Comparison of ENCODE assay signal across 26 cellular contexts in genomic region chr7:140915948-140916555, GRCh38. TPM values are rescaled to one million over a fixed set of nuclear protein-coding genes. Genes with fewer than 3 reads are reported as not detected.
DNase-seq lines count a peak whose midpoint lies in the region; ATAC-seq and TF ChIP-seq lines count a peak whose summit lies in the region.
"Had no signal": no experiment of that assay in that cellular context is flagged by ENCODE, and none has a peak within 500 bp of the region (broad histone marks: within the 10 kb centered on the region; RNA-seq: fewer than 3 reads in every experiment).

No MANE protein-coding gene starts in this region.

- no peaks in the 10 kb centered on the region for H3K27me3 ChIP-seq in CD4-positive, alpha-beta T cell (ENCODE audit: control insufficient read depth, insufficient read depth, low read length)
- no peaks in the 10 kb centered on the region for H3K27me3 ChIP-seq in aorta (ENCODE audit: control insufficient read depth in 1 of 2, insufficient read depth in 2 of 2, low read length in 1 of 2)
- H3K27me3 ChIP-seq: BLaER1 treated with 17β-estradiol and CSF1 and Interleukin-3, amounts not matched to agents 10 nM and 100 nM; SJSA1 had no signal

- ATAC-seq in CD4-positive, alpha-beta T cell (ENCODE audit: poor library complexity), result no peak
- ATAC-seq in activated T-helper 17 cell treated with anti-CD3 and anti-CD28 coated beads, Interleukin-2, amount 50 U/mL, for 72 hours (replicated peaks), result peak; percentile 26
- ATAC-seq in naive B cell (ENCODE audit: low read depth in 2 of 2) (peak; percentile 68 to 76), aorta (ENCODE audit: low FRiP score) (no peak)
- ATAC-seq: CD8-positive, alpha-beta T cell; GM12878; HCT116 had no signal

- POLR2A ChIA-PET in CD4-positive, alpha-beta T cell (lab: Charles Lee), result no interaction called here

- H3K36me3 ChIP-seq in aorta (ENCODE audit: control insufficient read depth in 1 of 2, insufficient read depth in 2 of 2, low read length in 1 of 2), result no peaks in the 10 kb centered on the region
- H3K36me3 ChIP-seq: SJSA1 had no signal

- H3K4me3 ChIP-seq in aorta (ENCODE audit: low read length in 2 of 2), result no peak overlapping the region
- H3K4me3 ChIP-seq: BLaER1 treated with 17β-estradiol and CSF1 and Interleukin-3, amounts not matched to agents 10 nM and 100 nM; GM12878; SJSA1 had no signal

- H3K9me3 ChIP-seq in CD4-positive, alpha-beta T cell (ENCODE audit: control insufficient read depth, low read length), result no peaks in the 10 kb centered on the region
- H3K9me3 ChIP-seq in aorta (ENCODE audit: control insufficient read depth, low read length), result no peaks in the 10 kb centered on the region
- H3K9me3 ChIP-seq: Caco-2, SJSA1 had no signal

- 96 to 99% methylated on average over 3 of the region's 3 CpGs for WGBS in aorta, 2 donors

- H3K4me1 Mint-ChIP-seq in activated T-cell treated with anti-CD3 and anti-CD28 coated beads, Interleukin-2, amount 50 U/mL, for 24 hours (ENCODE audit: low read depth), result peaks cover 77% of the 10 kb centered on the region
- peaks cover 80% of the 10 kb centered on the region for H3K4me1 Mint-ChIP-seq in CD4-positive, alpha-beta T cell (ENCODE audit: low read depth)
- peaks cover 35% of the 10 kb centered on the region for H3K4me1 Mint-ChIP-seq in activated T-helper 17 cell treated with anti-CD3 and anti-CD28 coated beads, Interleukin-2, amount 50 U/mL, for 72 hours
- peaks cover 54 to 80% (median 69%) of the 10 kb centered on the region in 3 donors for H3K4me1 Mint-ChIP-seq in naive B cell

- CTCF ChIA-PET in CD4-positive, alpha-beta T cell (lab: Charles Lee), result no interaction called here

- no peak overlapping the region for H3K27ac ChIP-seq in CD4-positive, alpha-beta T cell (ENCODE audit: low read depth, low read length)
- H3K27ac ChIP-seq in aorta (ENCODE audit: low read depth in 1 of 2, low read length in 2 of 2), result no peak overlapping the region
- H3K27ac ChIP-seq: BLaER1 treated with 17β-estradiol and CSF1 and Interleukin-3, amounts not matched to agents 10 nM and 100 nM; KMS-11; SJSA1 had no signal

- peak overlapping the region; percentile 35 for H3K27ac Mint-ChIP-seq in activated T-cell treated with anti-CD3 and anti-CD28 coated beads, Interleukin-2, amount 50 U/mL, for 24 hours
- H3K27ac Mint-ChIP-seq in CD4-positive, alpha-beta T cell, result no peak overlapping the region
- no peak overlapping the region for H3K27ac Mint-ChIP-seq in activated T-helper 17 cell treated with anti-CD3 and anti-CD28 coated beads, Interleukin-2, amount 50 U/mL, for 72 hours
- H3K27ac Mint-ChIP-seq in naive B cell, result peak overlapping the region; percentile 31 to 92 (median 74)
- H3K27ac Mint-ChIP-seq: CD8-positive, alpha-beta T cell had no signal

- TF ChIP-seq CTCF in CD4-positive, alpha-beta T cell (IDR thresholded peaks at IDR 0.05), result no peak

- H3K4me3 Mint-ChIP-seq in activated T-cell treated with anti-CD3 and anti-CD28 coated beads, Interleukin-2, amount 50 U/mL, for 24 hours, result no peak overlapping the region
- H3K4me3 Mint-ChIP-seq in CD4-positive, alpha-beta T cell, result peak overlapping the region; percentile 3
- no peak overlapping the region for H3K4me3 Mint-ChIP-seq in activated T-helper 17 cell treated with anti-CD3 and anti-CD28 coated beads, Interleukin-2, amount 50 U/mL, for 72 hours
- peak overlapping the region in 6 of 8 donors; percentile 9 to 65 (median 32) for H3K4me3 Mint-ChIP-seq in naive B cell
- H3K4me3 Mint-ChIP-seq: CD8-positive, alpha-beta T cell had no signal

- DNase-seq in activated T-cell treated with anti-CD3 and anti-CD28 coated beads, Interleukin-2, amount 50 U/mL, for 24 hours, result no peak
- DNase-seq in activated T-cell treated with anti-CD3 and anti-CD28 coated beads, Interleukin-2, amount 50 U/mL, for 1 hour, result no peak
- DNase-seq in CD4-positive, alpha-beta T cell, result no peak
- DNase-seq in naive B cell, result peak; percentile 14
- no peak for DNase-seq in aorta
- no peak for DNase-seq in LoVo (ENCODE audit: low spot score)
- DNase-seq in HuH-7.5 (ENCODE audit: low spot score), result no peak
- DNase-seq: Caco-2; CD8-positive, alpha-beta T cell; EL; GDM1; NCI-H1048; NCI-H1417; NCI-H1694 treated with DMSO at 0.1 percent for 48 hours; NCI-H2081; NCI-H2227 treated with DMSO at 0.1 percent for 48 hours; NCI-H526 treated with DMSO at 0.1 percent for 48 hours; Right ventricle myocardium superior; RPMI8226 had no signal

- peaks cover 13% of the 10 kb centered on the region for H3K36me3 Mint-ChIP-seq in activated T-cell treated with anti-CD3 and anti-CD28 coated beads, Interleukin-2, amount 50 U/mL, for 24 hours (ENCODE audit: low read depth)
- H3K36me3 Mint-ChIP-seq in CD4-positive, alpha-beta T cell (ENCODE audit: low read depth), result peaks cover 3% of the 10 kb centered on the region
- no peaks in the 10 kb centered on the region for H3K36me3 Mint-ChIP-seq in activated T-helper 17 cell treated with anti-CD3 and anti-CD28 coated beads, Interleukin-2, amount 50 U/mL, for 72 hours (ENCODE audit: low read depth)
- H3K36me3 Mint-ChIP-seq in naive B cell, result no peaks in the 10 kb centered on the region

- intact Hi-C loops in CD4-positive, alpha-beta T cell (cut with DNase I, micrococcal nuclease), result no loop called here
- intact Hi-C loops in aorta (cut with DNase I), result no loop called here

- H3K27me3 Mint-ChIP-seq in activated T-cell treated with anti-CD3 and anti-CD28 coated beads, Interleukin-2, amount 50 U/mL, for 24 hours, result no peaks in the 10 kb centered on the region
- no peaks in the 10 kb centered on the region for H3K27me3 Mint-ChIP-seq in CD4-positive, alpha-beta T cell
- no peaks in the 10 kb centered on the region for H3K27me3 Mint-ChIP-seq in activated T-helper 17 cell treated with anti-CD3 and anti-CD28 coated beads, Interleukin-2, amount 50 U/mL, for 72 hours
- H3K27me3 Mint-ChIP-seq in naive B cell, result no peaks in the 10 kb centered on the region
- H3K27me3 Mint-ChIP-seq: IgD-negative memory B cell had no signal

- H3K9me3 Mint-ChIP-seq in activated T-cell treated with anti-CD3 and anti-CD28 coated beads, Interleukin-2, amount 50 U/mL, for 24 hours, result no peaks in the 10 kb centered on the region
- no peaks in the 10 kb centered on the region for H3K9me3 Mint-ChIP-seq in CD4-positive, alpha-beta T cell
- no peaks in the 10 kb centered on the region for H3K9me3 Mint-ChIP-seq in activated T-helper 17 cell treated with anti-CD3 and anti-CD28 coated beads, Interleukin-2, amount 50 U/mL, for 72 hours
- H3K9me3 Mint-ChIP-seq in naive B cell, result no peaks in the 10 kb centered on the region
- H3K9me3 Mint-ChIP-seq: CD8-positive, alpha-beta T cell; IgD-negative memory B cell had no signal

- peaks cover 0 to 2% of the 10 kb centered on the region in 2 donors for H3K4me1 ChIP-seq in aorta (ENCODE audit: control insufficient read depth in 1 of 2, insufficient read depth in 2 of 2, low read length in 2 of 2)
- H3K4me1 ChIP-seq: SJSA1 had no signal

RNA-seq across cellular contexts. Expression of gene BRAF, which starts 8.7 kb away (rescaled TPM):
- total RNA-seq in CD4-positive, alpha-beta T cell, result 10 to 100 TPM; 49.9 to 57.8 TPM
- 10 to 100 TPM; 27.6 to 35.1 TPM for total RNA-seq in activated T-helper 17 cell treated with anti-CD3 and anti-CD28 coated beads, Interleukin-2, amount 50 U/mL, for 72 hours
- polyA plus RNA-seq in naive B cell (ENCODE audit: low read depth in 6 of 6) (10 to 100 TPM; 14.8 to 27.9 (median 21.1) TPM), aorta (1 to 10 TPM; 4.1 to 6.3 TPM)
- 10 to 100 TPM; 53.5 to 55.5 TPM for total RNA-seq in aorta

Comparison
In these comparisons a context has a peak if more than half of its experiments do, and no peak if none do; other contexts are left out.
1. H3K27ac Mint-ChIP-seq: peak in activated T-cell treated with anti-CD3 and anti-CD28 coated beads, Interleukin-2, amount 50 U/mL, for 24 hours (single experiment) and naive B cell (6 of 6); none in CD4-positive, alpha-beta T cell (single experiment) and activated T-helper 17 cell treated with anti-CD3 and anti-CD28 coated beads, Interleukin-2, amount 50 U/mL, for 72 hours (single experiment).
2. H3K4me3 Mint-ChIP-seq: peak in CD4-positive, alpha-beta T cell (single experiment) and naive B cell (6 of 8); none in activated T-cell treated with anti-CD3 and anti-CD28 coated beads, Interleukin-2, amount 50 U/mL, for 24 hours (single experiment) and activated T-helper 17 cell treated with anti-CD3 and anti-CD28 coated beads, Interleukin-2, amount 50 U/mL, for 72 hours (single experiment).
3. ATAC-seq: peak in activated T-helper 17 cell treated with anti-CD3 and anti-CD28 coated beads, Interleukin-2, amount 50 U/mL, for 72 hours (single experiment) and naive B cell (2 of 2); none in CD4-positive, alpha-beta T cell (single experiment) and aorta (single experiment).